Comparison of ENCODE assay signal across 16 cellular contexts in genomic region chr19:47086280-47086679, GRCh38.
"Had no signal": no experiment of that assay in that cellular context is flagged by ENCODE, and none has a peak within 500 bp of the region (broad histone marks: within the 10 kb centered on the region; RNA-seq: fewer than 3 reads in every experiment).

No MANE protein-coding gene starts in this region.

- H3K4me3 ChIP-seq: gastroesophageal sphincter, left ventricle myocardium inferior, right atrium auricular region, SJCRH30 had no signal

- H3K27ac ChIP-seq: left ventricle myocardium inferior, right atrium auricular region, SJCRH30 had no signal

- H3K4me3 Mint-ChIP-seq: effector memory CD8-positive, alpha-beta T cell had no signal

- FAIRE-seq: keratinocyte, small intestine had no signal

- H3K4me1 ChIP-seq: gastroesophageal sphincter, left ventricle myocardium inferior, right atrium auricular region, SJCRH30 had no signal

- H3K27me3 ChIP-seq: gastroesophageal sphincter, right atrium auricular region, SJCRH30 had no signal

- DNase-seq: activated CD4-positive, alpha-beta T cell treated with anti-CD3 and anti-CD28 coated beads, Interleukin-2, amount 50 U/mL, for 48 hours; activated CD8-positive, alpha-beta memory T cell treated with anti-CD3 and anti-CD28 coated beads, Interleukin-2, amount 50 U/mL, for 48 hours; activated effector memory CD4-positive, alpha-beta T cell treated with anti-CD3 and anti-CD28 coated beads, Interleukin-2, amount 50 U/mL, for 16 hours; caudate nucleus; cortex of kidney; effector memory CD8-positive, alpha-beta T cell; left ventricle myocardium inferior; SJCRH30; small intestine; stimulated activated naive CD4-positive, alpha-beta T cell; substantia nigra; trophoblast cell had no signal

- H3K9me3 ChIP-seq: gastroesophageal sphincter, left ventricle myocardium inferior, right atrium auricular region, SJCRH30 had no signal

- H3K27me3 Mint-ChIP-seq: effector memory CD8-positive, alpha-beta T cell had no signal

- H3K9me3 Mint-ChIP-seq: effector memory CD8-positive, alpha-beta T cell had no signal

- ATAC-seq: activated CD4-positive, CD25-positive, alpha-beta regulatory T cell treated with anti-CD3 and anti-CD28 coated beads, Interleukin-2, amount 50 U/mL, for 24 hours; effector memory CD8-positive, alpha-beta T cell; gastroesophageal sphincter had no signal
